8 cellular contexts compared by ENCODE assay signal in the genomic region with DNA sequence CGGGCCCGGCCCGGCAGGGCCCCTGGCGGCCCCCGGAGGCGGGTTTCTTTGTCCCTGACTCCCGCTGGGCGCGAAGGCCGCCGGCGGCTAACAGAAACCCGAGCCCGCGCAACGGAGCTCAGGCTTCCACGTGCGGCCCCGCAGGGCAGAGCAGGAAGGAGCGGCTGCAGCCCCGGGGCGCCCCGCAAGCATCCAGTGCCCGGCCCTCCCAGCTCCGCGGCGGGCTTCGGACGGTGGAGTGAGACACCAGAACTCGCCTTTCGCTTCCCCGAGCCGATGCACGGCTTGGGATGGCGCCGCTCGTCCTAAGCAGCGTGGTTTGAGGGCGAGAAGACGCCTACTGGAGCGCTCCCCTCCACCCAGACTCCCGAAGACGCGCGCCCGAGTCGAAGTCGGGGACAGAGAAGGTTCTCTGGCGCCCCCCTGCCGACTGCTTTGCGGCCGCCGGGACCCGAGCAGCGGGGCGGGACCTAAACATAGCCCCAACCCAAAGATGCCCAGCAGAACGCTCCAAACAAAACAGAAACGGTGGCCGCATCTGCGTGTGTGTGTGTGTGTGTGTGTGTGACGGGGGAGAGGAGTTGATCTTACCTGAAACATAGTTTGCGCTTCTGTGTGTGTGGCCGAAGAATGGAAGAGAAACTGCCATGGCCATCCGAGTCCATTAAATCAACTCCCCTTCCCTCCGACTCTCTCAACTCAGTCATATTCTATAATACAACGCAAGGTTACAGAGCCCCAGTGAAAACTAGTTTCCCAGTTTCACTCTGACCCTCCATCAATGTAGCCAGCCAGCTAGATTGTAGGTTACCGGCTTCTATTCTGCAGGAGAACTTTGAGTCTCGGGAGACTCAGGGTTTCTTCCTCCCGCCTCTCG. TPM values are rescaled to one million over a fixed set of nuclear protein-coding genes. Genes with fewer than 3 reads are reported as not detected.
DNase-seq lines count a peak whose midpoint lies in the region; ATAC-seq, FAIRE-seq and TF ChIP-seq lines count a peak whose summit lies in the region.

No MANE protein-coding gene starts in this region.

- peak overlapping the region; percentile 61 for H3K9ac ChIP-seq in NT2/D1 (ENCODE audit: insufficient read length, low read depth)

- no peaks in the 10 kb centered on the region for H3K4me1 ChIP-seq in NT2/D1 (ENCODE audit: insufficient read depth, insufficient read length)

- DNase-seq in AG08396 (ENCODE audit: low spot score) (peak; percentile 70), NT2/D1 (ENCODE audit: low read depth, low spot score) (no peak), fibroblast of the aortic adventitia (ENCODE audit: low read depth) (peak; percentile 42), neural crest cell (ENCODE audit: low read depth, low spot score) (peak; percentile 67), urothelium cell line (ENCODE audit: low spot score) (peak; percentile 61)
- peak; percentile 33 to 37 for DNase-seq in activated T-helper 1 cell treated with anti-CD3 and anti-CD28 coated beads, Interleukin-2, amount 50 U/mL, for 16 hours (ENCODE audit: low read depth in 1 of 2, low spot score in 1 of 2)

- peaks cover 45% of the 10 kb centered on the region for H3K4me1 Mint-ChIP-seq in neural crest cell

- H3K4me3 Mint-ChIP-seq in neural crest cell = peak overlapping the region; percentile 92

- TF ChIP-seq CTCF in fibroblast of the aortic adventitia (IDR thresholded peaks at IDR 0.05; ENCODE audit: insufficient read depth, low read length) (peak; percentile 8), neural crest cell (conservative IDR thresholded peaks at IDR 0.05) (peak; percentile 32)

- FAIRE-seq in urothelium cell line (lab: Jason Lieb, UNC) = no peak

- ATAC-seq in GM18858 (IDR thresholded peaks at IDR 0.05; ENCODE audit: unreplicated experiment) (peak; percentile 1), HG03103 (IDR thresholded peaks at IDR 0.05; ENCODE audit: low read depth, unreplicated experiment) (peak; percentile 30)

- H3K36me3 Mint-ChIP-seq in neural crest cell (ENCODE audit: low read depth) = no peaks in the 10 kb centered on the region

- H3K4me3 ChIP-seq in NT2/D1 (ENCODE audit: insufficient read length, low read depth) (peak overlapping the region; percentile 51), fibroblast of the aortic adventitia (ENCODE audit: low read depth, low read length) (peak overlapping the region; percentile 67)

- peak overlapping the region; percentile 74 for H3K27ac Mint-ChIP-seq in neural crest cell (ENCODE audit: unreplicated experiment)

- H3K27me3 ChIP-seq in NT2/D1 (ENCODE audit: insufficient read depth, insufficient read length) = peaks cover 57% of the 10 kb centered on the region

- H3K36me3 ChIP-seq in NT2/D1 (ENCODE audit: insufficient read depth, insufficient read length, low read length) = no peaks in the 10 kb centered on the region

- H3K9me3 ChIP-seq in NT2/D1 (ENCODE audit: insufficient read depth, low read length) = no peaks in the 10 kb centered on the region

- no peaks in the 10 kb centered on the region for H3K9me3 Mint-ChIP-seq in neural crest cell

- H3K27me3 Mint-ChIP-seq in neural crest cell (ENCODE audit: low read depth) = peaks cover 54% of the 10 kb centered on the region

RNA-seq across cellular contexts. Expression of a gene that starts 0.6 kb away (rescaled TPM):
- total RNA-seq in fibroblast of the aortic adventitia (ENCODE audit: low replicate concordance) = 0.18 and 2.5 TPM in 2 replicates
- total RNA-seq in neural crest cell = 3.7 and 5.0 TPM in 2 replicates
